Comparison of ENCODE assay signal across 17 cellular contexts in genomic region chr5:108753877-108754276, GRCh38. TPM values are rescaled to one million over a fixed set of nuclear protein-coding genes. Genes with fewer than 3 reads are reported as not detected.
A peak's percentile ranks its signal among the peaks of the same experiment; 100 is the strongest.
DNase-seq lines count a peak whose midpoint lies in the region; TF ChIP-seq lines count a peak whose summit lies in the region.
"Had no signal": no experiment of that assay in that cellular context is flagged by ENCODE, and none has a peak within 500 bp of the region (broad histone marks: within the 10 kb centered on the region; RNA-seq: fewer than 3 reads in every experiment).

No MANE protein-coding gene starts in this region.

- H3K27me3 ChIP-seq in breast epithelium (no peaks in the 10 kb centered on the region), SJSA1 (replicated peaks) (no peaks in the 10 kb centered on the region), HAP-1 (ENCODE audit: low read depth) (no peaks in the 10 kb centered on the region)
- H3K27me3 ChIP-seq: Peyer's patch had no signal

- no peaks in the 10 kb centered on the region for H3K27me3 Mint-ChIP-seq in MCF 10A (ENCODE audit: insufficient read depth, unreplicated experiment)
- H3K27me3 Mint-ChIP-seq: central memory CD8-positive, alpha-beta T cell; memory B cell; type B pancreatic cell had no signal

- H3K27ac ChIP-seq in breast epithelium (no peak overlapping the region), SJSA1 (peak overlapping the region; percentile 41)
- H3K27ac ChIP-seq: neutrophil, Peyer's patch had no signal

- intact Hi-C loops in MCF 10A (cut with micrococcal nuclease) (loop anchor here (10.0 kb wide), 1 partner anchor 121 kb away; no protein-coding TSS in a partner anchor), breast epithelium (cut with DNase I; ENCODE audit: low total_unique reads) (no loop called here)

- H3K4me1 ChIP-seq in breast epithelium = no peaks in the 10 kb centered on the region
- H3K4me1 ChIP-seq in SJSA1 (replicated peaks) = peaks cover 15% of the 10 kb centered on the region
- peaks cover 30% of the 10 kb centered on the region for H3K4me1 ChIP-seq in HAP-1
- H3K4me1 ChIP-seq: Peyer's patch had no signal

- no peak overlapping the region for H3K4me3 ChIP-seq in breast epithelium
- no peak overlapping the region for H3K4me3 ChIP-seq in SJSA1
- H3K4me3 ChIP-seq in fibroblast of mammary gland (ENCODE audit: control insufficient read depth, low read depth, low read length) = no peak overlapping the region
- no peak overlapping the region for H3K4me3 ChIP-seq in HAP-1
- H3K4me3 ChIP-seq: Peyer's patch had no signal

- POLR2A ChIA-PET in MCF 10A (lab: Yijun Ruan, JAX) = interaction anchor here (0.5 to 3.8 kb wide), 16 partner anchors 9 to 996 kb away, joined by 3 to 70 read pairs (median 4); partner anchors contain the start of gene PJA2

- H3K9me3 ChIP-seq in breast epithelium = no peaks in the 10 kb centered on the region
- H3K9me3 ChIP-seq in SJSA1 (replicated peaks) = peaks cover 3% of the 10 kb centered on the region; the same call in 1 of the 2 replicates
- H3K9me3 ChIP-seq in HAP-1 = no peaks in the 10 kb centered on the region
- H3K9me3 ChIP-seq: neutrophil, Peyer's patch had no signal

- H3K4me3 Mint-ChIP-seq in MCF 10A (ENCODE audit: unreplicated experiment) = peak overlapping the region; percentile 70
- H3K4me3 Mint-ChIP-seq: central memory CD8-positive, alpha-beta T cell; memory B cell; type B pancreatic cell had no signal

- H3K36me3 Mint-ChIP-seq in MCF 10A (ENCODE audit: insufficient read depth, unreplicated experiment) = peaks cover 7% of the 10 kb centered on the region
- H3K36me3 Mint-ChIP-seq: memory B cell had no signal

- TF ChIP-seq CTCF in MCF 10A (IDR thresholded peaks at IDR 0.05; ENCODE audit: unreplicated experiment) (no peak), breast epithelium (IDR thresholded peaks at IDR 0.05) (no peak), fibroblast of mammary gland (conservative IDR thresholded peaks at IDR 0.05; ENCODE audit: control insufficient read depth, insufficient read depth, low read depth, low read length) (no peak)

- in situ Hi-C loops in HAP-1 (cut with MboI; ENCODE audit: low sequenced_read_pairs) = no loop called here

- BruUV-seq in MCF 10A (replicated peaks; lab: Mats Ljungman, UMichigan) = no TSS peak

- CTCF ChIA-PET in MCF 10A (lab: Yijun Ruan, JAX) = interaction anchor here (1.7 kb wide), 1 partner anchor 26 kb away, joined by 3 read pairs; no protein-coding TSS in a partner anchor

- no peaks in the 10 kb centered on the region for H3K9me3 Mint-ChIP-seq in MCF 10A (ENCODE audit: unreplicated experiment)
- H3K9me3 Mint-ChIP-seq: central memory CD8-positive, alpha-beta T cell; memory B cell; type B pancreatic cell had no signal

- peak overlapping the region; percentile 94 for H3K27ac Mint-ChIP-seq in MCF 10A (ENCODE audit: low read depth, unreplicated experiment)
- H3K27ac Mint-ChIP-seq: memory B cell, type B pancreatic cell had no signal

- no peak for TF ChIP-seq POLR2A in breast epithelium (IDR thresholded peaks at IDR 0.05)

- H3K36me3 ChIP-seq in breast epithelium (no peaks in the 10 kb centered on the region), SJSA1 (peaks cover 2% of the 10 kb centered on the region), HAP-1 (replicated peaks) (no peaks in the 10 kb centered on the region)
- H3K36me3 ChIP-seq: neutrophil, Peyer's patch had no signal

- peaks cover 13% of the 10 kb centered on the region for H3K4me1 Mint-ChIP-seq in MCF 10A (ENCODE audit: insufficient read depth, unreplicated experiment)

- DNase-seq in MCF 10A (ENCODE audit: unreplicated experiment) (peak; percentile 68), breast epithelium (ENCODE audit: low spot score in 2 of 2) (no peak), SJSA1 (ENCODE audit: low read depth in 1 of 2, low spot score in 2 of 2) (peak in 1 of 2 experiments; percentile 48), fibroblast of mammary gland (ENCODE audit: low read depth) (peak; percentile 79), superior temporal gyrus (ENCODE audit: extremely low spot score) (peak; percentile 14), HAP-1 (ENCODE audit: low spot score in 2 of 2) (no peak), NCI-H1694 treated with DMSO at 0.1 percent for 48 hours (lab: John Stamatoyannopoulos, UW) (no peak)
- no peak for DNase-seq in stimulated activated CD4-positive, alpha-beta T cell treated with anti-CD3 and anti-CD28 coated beads, Interleukin-2, amount 100 ng/mL, for 24 hours
- DNase-seq: activated naive CD4-positive, alpha-beta T cell; NCI-H1417 treated with DMSO at 0.1 percent for 48 hours; Peyer's patch; stimulated activated CD4-positive, alpha-beta T cell treated with anti-CD3 and anti-CD28 coated beads, Interleukin-12 subunit alpha, Interleukin-12 subunit beta, amount 100 ng/mL, for 4 hours; T1000 had no signal

RNA-seq across cellular contexts. Expression of gene FER, which starts 6.2 kb away (rescaled TPM):
- total RNA-seq in MCF 10A (2022) (71.1 and 73.4 TPM in 2 replicates), breast epithelium (10 to 100 TPM; 24.3 to 27.8 (median 27.2) TPM)
- total RNA-seq in SJSA1 (2014; rRNA removed; shearing (Covaris generic)) = 31.2 and 34.9 TPM in 2 replicates

Comparison
In these comparisons a context has a peak if more than half of its experiments do, and no peak if none do; other contexts are left out.
1. DNase-seq: peak in MCF 10A (single experiment), fibroblast of mammary gland (single experiment) and superior temporal gyrus (single experiment); none in breast epithelium (0 of 2), HAP-1 (0 of 2), stimulated activated CD4-positive, alpha-beta T cell treated with anti-CD3 and anti-CD28 coated beads, Interleukin-2, amount 100 ng/mL, for 24 hours (0 of 2) and NCI-H1694 treated with DMSO at 0.1 percent for 48 hours (single experiment).